1 cellular context compared by ENCODE assay signal in genomic region chr11:78039391-78039918, GRCh38.
TF ChIP-seq lines count a peak whose summit lies in the region.

No MANE protein-coding gene starts in this region.

TF ChIP-seq in GM12878, 131 proteins besides CTCF, POLR2A, EP300 and RAD21:
- TF ChIP-seq EGR1 (IDR thresholded peaks at IDR 0.05; ENCODE audit: borderline replicate concordance in 1 of 2, low read depth in 2 of 2, low read length in 2 of 2) (no peak), MYB (IDR thresholded peaks at IDR 0.05; ENCODE audit: borderline replicate concordance, low read depth, low read length) (no peak), STAT3 (IDR thresholded peaks at IDR 0.05; ENCODE audit: low read depth, low read length) (no peak), JUND (IDR thresholded peaks at IDR 0.05; ENCODE audit: low read depth, low read length) (no peak), SIX5 (IDR thresholded peaks at IDR 0.05; ENCODE audit: low read depth, low read length, severe bottlenecking) (no peak), PAX5 (IDR thresholded peaks at IDR 0.05; ENCODE audit: borderline replicate concordance, low read depth, low read length) (no peak), ZNF217 (IDR thresholded peaks at IDR 0.05) (no peak), CBX5 (IDR thresholded peaks at IDR 0.05; ENCODE audit: low read depth) (no peak), BHLHE40 (IDR thresholded peaks at IDR 0.05; ENCODE audit: borderline replicate concordance in 1 of 2, low read depth in 2 of 2, low read length in 1 of 2) (no peak), MTA2 (IDR thresholded peaks at IDR 0.05; ENCODE audit: low read depth) (no peak), E2F4 (IDR thresholded peaks at IDR 0.05; ENCODE audit: low read depth, low read length) (no peak), RB1 (IDR thresholded peaks at IDR 0.05; ENCODE audit: borderline replicate concordance) (no peak), TBL1XR1 (IDR thresholded peaks at IDR 0.05; ENCODE audit: low read depth, low read length) (no peak), FOXK2 (IDR thresholded peaks at IDR 0.05) (no peak)
